1 cellular context compared by ENCODE assay signal in genomic region chr17:76131692-76132573, GRCh38.
A peak's percentile ranks its signal among the peaks of the same experiment; 100 is the strongest.
TF ChIP-seq lines count a peak whose summit lies in the region.

No MANE protein-coding gene starts in this region.

TF ChIP-seq in HepG2, 621 proteins besides CTCF, POLR2A, EP300 and RAD21 (continued from another document and continues in another):
- TF ChIP-seq TSC22D2 (CRISPR knock-in tag; IDR thresholded peaks at IDR 0.05; ENCODE audit: borderline replicate concordance) (no peak), BORCS8-MEF2B (CRISPR knock-in tag; IDR thresholded peaks at IDR 0.05) (no peak), PLSCR1 (CRISPR knock-in tag; IDR thresholded peaks at IDR 0.05; ENCODE audit: borderline replicate concordance) (no peak), ZNF530 (CRISPR knock-in tag; IDR thresholded peaks at IDR 0.05; ENCODE audit: low read depth) (no peak), SSRP1 (CRISPR knock-in tag; IDR thresholded peaks at IDR 0.05) (no peak), ZHX1 (CRISPR knock-in tag; IDR thresholded peaks at IDR 0.05; ENCODE audit: low read depth) (no peak), HMGA1 (CRISPR knock-in tag; conservative IDR thresholded peaks at IDR 0.05) (no peak), ZNF678 (CRISPR knock-in tag; IDR thresholded peaks at IDR 0.05) (no peak), ZNF687 (CRISPR knock-in tag; IDR thresholded peaks at IDR 0.05) (0 out of 2 replicates have a peak, but pooled peaks have one; percentile 29), ZNF766 (CRISPR knock-in tag; IDR thresholded peaks at IDR 0.05; ENCODE audit: borderline replicate concordance) (no peak), ZNF383 (CRISPR knock-in tag; IDR thresholded peaks at IDR 0.05; ENCODE audit: borderline replicate concordance) (no peak), PRDM10 (CRISPR knock-in tag; IDR thresholded peaks at IDR 0.05; ENCODE audit: low read depth) (no peak), ZNF292 (CRISPR knock-in tag; IDR thresholded peaks at IDR 0.05; ENCODE audit: borderline replicate concordance, low read depth) (no peak), ARID5B (CRISPR knock-in tag; IDR thresholded peaks at IDR 0.05) (peak; percentile 32; the same call in 1 of the 2 replicates), ZNF558 (CRISPR knock-in tag; IDR thresholded peaks at IDR 0.05; ENCODE audit: borderline replicate concordance) (0 out of 2 replicates have a peak, but pooled peaks have one; percentile 49), SRSF9 (IDR thresholded peaks at IDR 0.05; ENCODE audit: borderline replicate concordance, insufficient read depth, low read depth, low read length, poor library complexity, severe bottlenecking) (no peak), XBP1 (CRISPR knock-in tag; IDR thresholded peaks at IDR 0.05) (no peak), CREB1 (IDR thresholded peaks at IDR 0.05) (no peak), CREB1 (CRISPR knock-in tag; IDR thresholded peaks at IDR 0.05) (no peak), ZBTB43 (CRISPR knock-in tag; conservative IDR thresholded peaks at IDR 0.05) (no peak), NFYC (CRISPR knock-in tag; IDR thresholded peaks at IDR 0.05) (no peak), ZSCAN5A (CRISPR knock-in tag; IDR thresholded peaks at IDR 0.05; ENCODE audit: borderline replicate concordance) (no peak), PRPF4 (IDR thresholded peaks at IDR 0.05; ENCODE audit: low read depth, low read length, poor library complexity, severe bottlenecking) (no peak), HOXA3 (CRISPR knock-in tag; IDR thresholded peaks at IDR 0.05) (no peak), GZF1 (CRISPR knock-in tag; IDR thresholded peaks at IDR 0.05) (no peak), ZNF629 (CRISPR knock-in tag; conservative IDR thresholded peaks at IDR 0.05) (no peak), ZFYVE20 (CRISPR knock-in tag; IDR thresholded peaks at IDR 0.05; ENCODE audit: borderline replicate concordance, low read depth) (no peak), ZNF878 (CRISPR knock-in tag; IDR thresholded peaks at IDR 0.05) (no peak), ZNF674 (CRISPR knock-in tag; IDR thresholded peaks at IDR 0.05; ENCODE audit: low read depth) (no peak), RBM39 (IDR thresholded peaks at IDR 0.05; ENCODE audit: low read depth, low read length, poor library complexity, severe bottlenecking) (no peak), KLF16 (CRISPR knock-in tag; IDR thresholded peaks at IDR 0.05) (0 out of 4 replicates have a peak, but pooled peaks of 1 of the 2 experiments have one; percentile 8), MLX (CRISPR knock-in tag; IDR thresholded peaks at IDR 0.05) (no peak), HOMEZ (CRISPR knock-in tag; IDR thresholded peaks at IDR 0.05; ENCODE audit: low read depth) (no peak), KMT2B (CRISPR knock-in tag; IDR thresholded peaks at IDR 0.05) (no peak), JDP2 (CRISPR knock-in tag; IDR thresholded peaks at IDR 0.05; ENCODE audit: borderline replicate concordance) (no peak), GRHL1 (CRISPR knock-in tag; conservative IDR thresholded peaks at IDR 0.05) (no peak)
